ENCODE assay signal across 23 cellular contexts in genomic region chr9:112823257-112823656, GRCh38.
"Had no signal": no experiment of that assay in that cellular context is flagged by ENCODE, and none has a peak within 500 bp of the region (broad histone marks: within the 10 kb centered on the region; RNA-seq: fewer than 3 reads in every experiment).

No MANE protein-coding gene starts in this region.

- ATAC-seq: left cardiac atrium; naive thymus-derived CD4-positive, alpha-beta T cell; natural killer cell treated with Interleukin-12 subunit alpha and Interleukin-12 subunit beta and Interleukin-15 and Interleukin-18, amount 100 ng/mL, for 72 hours; right lobe of liver; stimulated activated memory B cell treated with anti-CD40 and anti-IgM and Interleukin-4, amounts not matched to agents 10 μg/mL and 1 μg/mL and 100 μg/mL, for 72 hours; stimulated activated naive CD8-positive, alpha-beta T cell treated with anti-CD3 and anti-CD28 coated beads, Interleukin-15, amount 100 ng/mL, for 72 hours had no signal

- H3K4me1 Mint-ChIP-seq: stimulated activated naive CD8-positive, alpha-beta T cell treated with anti-CD3 and anti-CD28 coated beads, Interleukin-15, amount 100 ng/mL, for 72 hours had no signal

- H3K4me3 Mint-ChIP-seq: mesothelial cell of epicardium; naive thymus-derived CD4-positive, alpha-beta T cell; natural killer cell treated with Interleukin-12 subunit alpha and Interleukin-12 subunit beta and Interleukin-15 and Interleukin-18, amount 100 ng/mL, for 72 hours; stimulated activated memory B cell treated with anti-CD40 and anti-IgM and Interleukin-4, amounts not matched to agents 10 μg/mL and 1 μg/mL and 100 μg/mL, for 72 hours; stimulated activated naive CD8-positive, alpha-beta T cell treated with anti-CD3 and anti-CD28 coated beads, Interleukin-15, amount 100 ng/mL, for 72 hours had no signal

- H3K27ac ChIP-seq: hepatocyte, left ventricle myocardium inferior, ovary, right atrium auricular region, right lobe of liver, transverse colon, vagina had no signal

- DNase-seq: kidney glomerular epithelial cell; left cardiac atrium; left ventricle myocardium inferior; mesendoderm; naive thymus-derived CD4-positive, alpha-beta T cell; ovary; right lobe of liver; stimulated activated CD4-positive, alpha-beta T cell treated with anti-CD3 and anti-CD28 coated beads, Interleukin-1b, Interleukin-23, amount 100 ng/mL, for 48 hours; stimulated activated CD4-positive, alpha-beta T cell treated with anti-CD3 and anti-CD28 coated beads, Interleukin-2, amount 100 ng/mL, for 48 hours; stimulated activated CD4-positive, alpha-beta T cell treated with anti-CD3 and anti-CD28 coated beads, Interleukin-4, amount 100 ng/mL, for 4 hours; stimulated activated CD8-positive, alpha-beta memory T cell treated with anti-CD3 and anti-CD28 coated beads, Interleukin-4, amount 100 ng/mL, for 48 hours; stimulated activated naive CD4-positive, alpha-beta T cell treated with Interleukin-2 at 50 U/mL for 16 hours; stimulated activated naive CD8-positive, alpha-beta T cell treated with anti-CD3 and anti-CD28 coated beads, Interleukin-15, amount 100 ng/mL, for 72 hours; substantia nigra; transverse colon; upper lobe of left lung had no signal

- H3K36me3 Mint-ChIP-seq: natural killer cell treated with Interleukin-12 subunit alpha and Interleukin-12 subunit beta and Interleukin-15 and Interleukin-18, amount 100 ng/mL, for 72 hours had no signal

- H3K27me3 Mint-ChIP-seq: naive thymus-derived CD4-positive, alpha-beta T cell; natural killer cell treated with Interleukin-12 subunit alpha and Interleukin-12 subunit beta and Interleukin-15 and Interleukin-18, amount 100 ng/mL, for 72 hours; progenitor cell of endocrine pancreas; stimulated activated memory B cell treated with anti-CD40 and anti-IgM and Interleukin-4, amounts not matched to agents 10 μg/mL and 1 μg/mL and 100 μg/mL, for 72 hours; stimulated activated naive CD8-positive, alpha-beta T cell treated with anti-CD3 and anti-CD28 coated beads, Interleukin-15, amount 100 ng/mL, for 72 hours had no signal

- H3K27ac Mint-ChIP-seq: mesothelial cell of epicardium; naive thymus-derived CD4-positive, alpha-beta T cell; natural killer cell treated with Interleukin-12 subunit alpha and Interleukin-12 subunit beta and Interleukin-15 and Interleukin-18, amount 100 ng/mL, for 72 hours; progenitor cell of endocrine pancreas; stimulated activated memory B cell treated with anti-CD40 and anti-IgM and Interleukin-4, amounts not matched to agents 10 μg/mL and 1 μg/mL and 100 μg/mL, for 72 hours; stimulated activated naive CD8-positive, alpha-beta T cell treated with anti-CD3 and anti-CD28 coated beads, Interleukin-15, amount 100 ng/mL, for 72 hours had no signal

- H3K9me3 Mint-ChIP-seq: naive thymus-derived CD4-positive, alpha-beta T cell; natural killer cell treated with Interleukin-12 subunit alpha and Interleukin-12 subunit beta and Interleukin-15 and Interleukin-18, amount 100 ng/mL, for 72 hours; stimulated activated memory B cell treated with anti-CD40 and anti-IgM and Interleukin-4, amounts not matched to agents 10 μg/mL and 1 μg/mL and 100 μg/mL, for 72 hours; stimulated activated naive CD8-positive, alpha-beta T cell treated with anti-CD3 and anti-CD28 coated beads, Interleukin-15, amount 100 ng/mL, for 72 hours had no signal
